18 cellular contexts compared by ENCODE assay signal in genomic region chr2:86291328-86291662, GRCh38. TPM values are rescaled to one million over a fixed set of nuclear protein-coding genes. Genes with fewer than 3 reads are reported as not detected.
DNase-seq lines count a peak whose midpoint lies in the region; ATAC-seq and TF ChIP-seq lines count a peak whose summit lies in the region.
"Had no signal": no experiment of that assay in that cellular context is flagged by ENCODE, and none has a peak within 500 bp of the region (broad histone marks: within the 10 kb centered on the region; RNA-seq: fewer than 3 reads in every experiment).

No MANE protein-coding gene starts in this region.

- H3K4me3 Mint-ChIP-seq in nephron progenitor cell, result no peak overlapping the region
- H3K4me3 Mint-ChIP-seq: CD4-positive, alpha-beta T cell had no signal

- H3K27ac ChIP-seq in heart right ventricle (peak overlapping the region in 8 of 10 donors; percentile 12 to 68 (median 56)), gastroesophageal sphincter (peak overlapping the region in 3 of 4 donors; percentile 5 to 43 (median 33)), psoas muscle (peak overlapping the region; percentile 72)
- H3K27ac ChIP-seq: A549; BLaER1 treated with 17β-estradiol and CSF1 and Interleukin-3, amounts not matched to agents 10 nM and 100 nM; SJSA1 had no signal

- H3K4me3 ChIP-seq in heart right ventricle, result no peak overlapping the region
- H3K4me3 ChIP-seq in gastroesophageal sphincter, result no peak overlapping the region
- no peak overlapping the region for H3K4me3 ChIP-seq in psoas muscle
- H3K4me3 ChIP-seq: A549; BLaER1 treated with 17β-estradiol and CSF1 and Interleukin-3, amounts not matched to agents 10 nM and 100 nM; SJSA1 had no signal

- 51 to 65% methylated on average over 4 of the region's 4 CpGs for WGBS in heart right ventricle, 2 donors
- WGBS in gastroesophageal sphincter (ENCODE audit: low coverage in 1 of 2), 2 donors, result 41 to 57% methylated on average over 3 to 4 of the region's 4 CpGs
- 24 to 35% (median 29%) methylated on average over 4 of the region's 4 CpGs for WGBS in psoas muscle, 3 donors

- H3K9me3 Mint-ChIP-seq in nephron progenitor cell, result no peaks in the 10 kb centered on the region
- H3K9me3 Mint-ChIP-seq: CD4-positive, alpha-beta T cell had no signal

- H3K27me3 Mint-ChIP-seq in nephron progenitor cell (ENCODE audit: low read depth, poor library complexity), result peaks cover 14% of the 10 kb centered on the region

- intact Hi-C loops in heart right ventricle (cut with DNase I) (loop anchor here in 2 of 10 donors (10.0 kb wide), 2 partner anchors 74 to 84 kb away; no protein-coding TSS in a partner anchor), left cardiac atrium (cut with DNase I) (loop anchor here in 1 of 2 donors (10.0 kb wide), 1 partner anchor 74 kb away; no protein-coding TSS in a partner anchor), psoas muscle (cut with DNase I) (no loop called here)

- H3K36me3 ChIP-seq in heart right ventricle (no peaks in the 10 kb centered on the region), gastroesophageal sphincter (no peaks in the 10 kb centered on the region), psoas muscle (ENCODE audit: insufficient read depth in 1 of 2, low read depth in 1 of 2) (no peaks in the 10 kb centered on the region)
- H3K36me3 ChIP-seq: BLaER1 treated with 17β-estradiol and CSF1 and Interleukin-3, amounts not matched to agents 10 nM and 100 nM; SJSA1 had no signal

- no peaks in the 10 kb centered on the region for H3K36me3 Mint-ChIP-seq in nephron progenitor cell (ENCODE audit: low read depth)

- H3K4me1 ChIP-seq in heart right ventricle (peaks cover 0 to 53% (median 27%) of the 10 kb centered on the region in 9 donors), gastroesophageal sphincter (peaks cover 0 to 65% (median 5%) of the 10 kb centered on the region in 3 donors), psoas muscle (peaks cover 43% of the 10 kb centered on the region)
- H3K4me1 ChIP-seq: A549, SJSA1 had no signal

- H3K4me1 Mint-ChIP-seq in nephron progenitor cell, result peaks cover 18% of the 10 kb centered on the region

- H3K9me3 ChIP-seq in heart right ventricle (no peaks in the 10 kb centered on the region), gastroesophageal sphincter (no peaks in the 10 kb centered on the region), psoas muscle (no peaks in the 10 kb centered on the region)
- H3K9me3 ChIP-seq: A549; BLaER1 treated with 17β-estradiol and CSF1 and Interleukin-3, amounts not matched to agents 10 nM and 100 nM; SJSA1 had no signal

- TF ChIP-seq EP300 in gastroesophageal sphincter (IDR thresholded peaks at IDR 0.05), result no peak

- DNase-seq in heart right ventricle (no peak), left cardiac atrium (no peak), nephron progenitor cell (no peak), psoas muscle (no peak), NCI-H524 treated with DMSO at 0.1 percent for 48 hours (lab: John Stamatoyannopoulos, UW) (no peak), NCI-H446 treated with DMSO at 0.1 percent for 48 hours (lab: John Stamatoyannopoulos, UW) (no peak), left lobe of liver (ENCODE audit: low spot score) (no peak)
- DNase-seq: AML-193; CD4-positive, alpha-beta T cell; NCI-H1048; NCI-H1694; NCI-H2029 treated with DMSO at 0.1 percent for 48 hours; NCI-H510A had no signal

- no peak for TF ChIP-seq CTCF in heart right ventricle (IDR thresholded peaks at IDR 0.05)
- TF ChIP-seq CTCF in gastroesophageal sphincter (IDR thresholded peaks at IDR 0.05), result no peak
- no peak for TF ChIP-seq CTCF in nephron progenitor cell (IDR thresholded peaks at IDR 0.05)
- TF ChIP-seq CTCF in psoas muscle (IDR thresholded peaks at IDR 0.05), result no peak

- peak overlapping the region; percentile 4 for H3K27ac Mint-ChIP-seq in nephron progenitor cell
- H3K27ac Mint-ChIP-seq: CD4-positive, alpha-beta T cell had no signal

- no peak for TF ChIP-seq POLR2A in gastroesophageal sphincter (IDR thresholded peaks at IDR 0.05)

- ATAC-seq in heart right ventricle (no peak), left cardiac atrium (no peak), gastroesophageal sphincter (no peak), psoas muscle (peak in 3 of 4 donors; percentile 16 to 36 (median 24)), left lobe of liver (no peak)

- H3K27me3 ChIP-seq in heart right ventricle (no peaks in the 10 kb centered on the region), gastroesophageal sphincter (no peaks in the 10 kb centered on the region), psoas muscle (ENCODE audit: insufficient read depth in 3 of 3, low read length in 2 of 3) (no peaks in the 10 kb centered on the region)
- H3K27me3 ChIP-seq: BLaER1 treated with 17β-estradiol and CSF1 and Interleukin-3, amounts not matched to agents 10 nM and 100 nM had no signal

RNA-seq across cellular contexts. Expression of gene REEP1, which starts 46.1 kb away (rescaled TPM):
- total RNA-seq in heart right ventricle (10 to 100 TPM; 15.2 to 30.5 (median 26.2) TPM), left cardiac atrium (10 to 100 TPM; 15.7 to 22.5 TPM), gastroesophageal sphincter (100 to 1,000 TPM in 1 of 4 donors, 10 to 100 TPM in 3; 22.9 to 107 (median 70.7) TPM), psoas muscle (10 to 100 TPM in 2 of 4 donors, 1 to 10 TPM in 2; 4.1 to 16.1 (median 9.7) TPM), left lobe of liver (0.50 TPM)
- polyA plus RNA-seq in heart right ventricle (10 to 100 TPM; 15.4 to 20.9 TPM), psoas muscle (1 to 10 TPM; 1.2 to 8.2 (median 4.8) TPM)
- total RNA-seq: CD4-positive, alpha-beta T cell; HT-29 had no signal

Comparison
In these comparisons a context has a peak if more than half of its experiments do, and no peak if none do; other contexts are left out.
1. ATAC-seq: peak in psoas muscle (3 of 4); none in heart right ventricle (0 of 8), left cardiac atrium (0 of 2), gastroesophageal sphincter (single experiment) and left lobe of liver (single experiment).
2. Peak in every context shown above with its lines, with median percentiles within 50 percentile points of each other: H3K27ac ChIP-seq.